In the genomic region with DNA sequence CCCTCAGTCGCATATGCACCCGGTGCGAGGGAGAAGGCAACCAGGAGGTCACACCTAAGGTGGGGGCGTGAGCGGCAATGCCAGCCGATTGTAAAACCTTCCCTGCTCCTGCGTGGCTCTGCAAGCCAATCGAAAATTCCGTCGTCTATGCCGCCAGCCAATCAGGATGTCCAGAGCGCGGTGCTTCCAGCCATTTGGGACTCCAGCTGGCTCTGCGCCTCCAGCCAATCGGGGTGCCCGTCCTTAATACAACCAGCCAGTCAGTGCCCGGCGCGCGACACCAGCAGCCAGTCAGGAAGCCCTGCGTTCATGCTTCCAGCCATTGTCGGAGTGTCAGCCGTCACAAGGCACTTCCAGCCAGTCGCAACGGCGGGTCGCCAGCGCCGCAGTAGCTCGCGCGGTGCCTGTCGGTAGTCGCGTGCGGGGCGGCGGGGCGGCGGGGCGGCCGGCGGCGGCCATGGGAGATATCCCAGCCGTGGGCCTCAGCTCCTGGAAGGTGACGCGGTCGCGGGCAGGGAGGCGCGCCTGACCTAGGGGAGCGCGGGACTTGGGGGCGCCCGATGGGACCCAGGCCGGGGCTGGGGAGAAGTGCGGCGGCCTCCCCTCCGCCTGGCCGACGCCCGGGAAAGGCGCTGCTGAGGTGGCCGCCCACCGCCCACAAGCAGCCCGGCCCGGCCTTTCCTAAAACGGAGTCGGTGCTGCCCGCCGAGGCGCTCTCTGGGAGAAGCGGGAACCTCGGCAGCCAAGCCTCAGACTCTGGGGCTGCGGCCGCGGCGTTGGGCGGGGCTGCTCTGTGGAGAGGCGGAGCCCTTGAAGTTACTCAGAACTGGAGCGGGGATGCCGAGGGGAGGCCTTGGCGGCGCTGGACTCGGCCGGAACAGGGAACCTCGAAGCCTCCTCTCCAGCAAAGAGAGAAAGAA, we compare ENCODE assay signal across 8 cellular contexts. TPM values are rescaled to one million over a fixed set of nuclear protein-coding genes. Genes with fewer than 3 reads are reported as not detected.
DNase-seq lines count a peak whose midpoint lies in the region; ATAC-seq and TF ChIP-seq lines count a peak whose summit lies in the region.

Gene AKR1E2 (plus strand): TSS at position 340 of the 920 bp plus-strand sequence. CDS start 118 bp downstream, at position 458.

- intact Hi-C loops in vagina (cut with DNase I), result no loop called here

- peaks cover 52% of the 10 kb centered on the region for H3K27me3 Mint-ChIP-seq in WTC11 (ENCODE audit: low read depth)

- peaks cover 4% of the 10 kb centered on the region for H3K9me3 Mint-ChIP-seq in WTC11

- H3K9me3 ChIP-seq in iPS DF 6.9 (ENCODE audit: control insufficient read depth, insufficient read depth, low read length), result no peaks in the 10 kb centered on the region
- no peaks in the 10 kb centered on the region for H3K9me3 ChIP-seq in vagina

- H3K36me3 ChIP-seq in iPS DF 6.9 (ENCODE audit: control insufficient read depth, insufficient read depth, low read length) (no peaks in the 10 kb centered on the region; the same call in 1 of the 2 replicates), vagina (peaks cover 0 to 1% of the 10 kb centered on the region in 2 donors)

- no peak within 1 kb of the TSS for H3K27ac Mint-ChIP-seq in WTC11

- H3K4me1 Mint-ChIP-seq in WTC11, result peaks cover 9% of the 10 kb centered on the region

- no CpG with 5 or more reads among the region's 87 CpGs for WGBS in iPS DF 6.9 (ENCODE audit: insufficient coverage, insufficient read length)

- H3K27me3 ChIP-seq in iPS DF 6.9 (ENCODE audit: control insufficient read depth, insufficient read depth, low read length) (no peaks in the 10 kb centered on the region), vagina (no peaks in the 10 kb centered on the region)

- CTCF ChIA-PET in WTC11 (lab: Charles Lee), result interaction anchor here (0.5 to 3.6 kb wide), 4 partner anchors 9 to 876 kb away, joined by 3 to 26 read pairs (median 8); no protein-coding TSS in a partner anchor

- no peak for TF ChIP-seq POLR2A in vagina (IDR thresholded peaks at IDR 0.05)

- peak within 1 kb of the TSS; percentile 65 for H3K4me3 Mint-ChIP-seq in WTC11

- no peaks in the 10 kb centered on the region; the same call in 1 of the 2 replicates for H3K4me1 ChIP-seq in iPS DF 6.9 (ENCODE audit: control insufficient read depth, insufficient read depth, low read length)
- peaks cover 8% of the 10 kb centered on the region for H3K4me1 ChIP-seq in vagina

- TF ChIP-seq CTCF in WTC11 (IDR thresholded peaks at IDR 0.05), result no peak
- TF ChIP-seq CTCF in retinal pigment epithelial cell (conservative IDR thresholded peaks at IDR 0.05; ENCODE audit: low read depth, low read length), result no peak
- TF ChIP-seq CTCF in vagina (IDR thresholded peaks at IDR 0.05), result no peak

- H3K36me3 Mint-ChIP-seq in WTC11, result 0 out of 2 replicates have a peak, but pooled peaks cover 2% of the 10 kb centered on the region

- H3K27ac ChIP-seq in iPS DF 6.9 (ENCODE audit: low read length) (no peak within 1 kb of the TSS), vagina (peak within 1 kb of the TSS; percentile 81)

- DNase-seq in KBM-7 (peak; percentile 58), WTC11 (ENCODE audit: low spot score) (peak; percentile 82), T47D (ENCODE audit: low read depth in 1 of 2, low spot score in 1 of 2) (peak; percentile 90 to 97), iPS DF 6.9 (ENCODE audit: low read depth, low spot score) (peak; percentile 58), retinal pigment epithelial cell (ENCODE audit: low read depth) (peak; percentile 65), vagina (ENCODE audit: extremely low spot score in 2 of 2) (peak in 1 of 2 donors; percentile 88), COR-L47 (lab: John Stamatoyannopoulos, UW) (no peak)

- peak within 1 kb of the TSS; percentile 43; the same call in 1 of the 2 replicates for H3K4me3 ChIP-seq in iPS DF 6.9 (ENCODE audit: low read length)
- peak within 1 kb of the TSS; percentile 40 for H3K4me3 ChIP-seq in retinal pigment epithelial cell (ENCODE audit: low read length)
- H3K4me3 ChIP-seq in vagina, result peak within 1 kb of the TSS; percentile 50 to 78

- POLR2A ChIA-PET in WTC11 (lab: Charles Lee), result interaction anchor here (1.6 kb wide), 1 partner anchor 11 kb away, joined by 3 read pairs; no protein-coding TSS in a partner anchor

- in situ Hi-C loops in KBM-7 (cut with MboI; ENCODE audit: low pct_unique_long_range_greater_than_20kb, low sequenced_read_pairs) (loop anchor here (25.0 kb wide), 2 partner anchors 561 to 786 kb away; no protein-coding TSS in a partner anchor), T47D (cut with HindIII; ENCODE audit: low pct_unique_long_range_greater_than_20kb, low sequenced_read_pairs) (no loop called here)

- peak; percentile 68 for ATAC-seq in GM18502 (IDR thresholded peaks at IDR 0.05; ENCODE audit: poor library complexity, unreplicated experiment)
- peak; percentile 93 for ATAC-seq in WTC11

TF ChIP-seq in WTC11, 78 proteins besides CTCF, POLR2A, EP300 and RAD21 (continues in another document):
- TF ChIP-seq ESRRA (CRISPR knock-in tag; IDR thresholded peaks at IDR 0.05; ENCODE audit: borderline replicate concordance) (peak; percentile 92), HMGXB4 (CRISPR knock-in tag; IDR thresholded peaks at IDR 0.05) (peak; percentile 94), FOXK1 (CRISPR knock-in tag; IDR thresholded peaks at IDR 0.05) (peak; percentile 94), OVOL2 (CRISPR knock-in tag; IDR thresholded peaks at IDR 0.05; ENCODE audit: borderline replicate concordance) (no peak), NR1H2 (CRISPR knock-in tag; IDR thresholded peaks at IDR 0.05) (peak; percentile 40; the same call in 1 of the 2 replicates), RELA (CRISPR knock-in tag; IDR thresholded peaks at IDR 0.05; ENCODE audit: borderline replicate concordance) (peak; percentile 95), TP53 (CRISPR knock-in tag; IDR thresholded peaks at IDR 0.05) (peak; percentile 87), ZNF138 (CRISPR knock-in tag; conservative IDR thresholded peaks at IDR 0.05) (no peak; the same call in 1 of the 2 replicates)
- TF ChIP-seq, protein P1, sequence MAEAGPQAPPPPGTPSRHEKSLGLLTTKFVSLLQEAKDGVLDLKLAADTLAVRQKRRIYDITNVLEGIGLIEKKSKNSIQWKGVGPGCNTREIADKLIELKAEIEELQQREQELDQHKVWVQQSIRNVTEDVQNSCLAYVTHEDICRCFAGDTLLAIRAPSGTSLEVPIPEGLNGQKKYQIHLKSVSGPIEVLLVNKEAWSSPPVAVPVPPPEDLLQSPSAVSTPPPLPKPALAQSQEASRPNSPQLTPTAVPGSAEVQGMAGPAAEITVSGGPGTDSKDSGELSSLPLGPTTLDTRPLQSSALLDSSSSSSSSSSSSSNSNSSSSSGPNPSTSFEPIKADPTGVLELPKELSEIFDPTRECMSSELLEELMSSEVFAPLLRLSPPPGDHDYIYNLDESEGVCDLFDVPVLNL (CRISPR knock-in tag; IDR thresholded peaks at IDR 0.05; ENCODE audit: borderline replicate concordance, low read depth), result peak; percentile 86
- TF ChIP-seq, protein P2, sequence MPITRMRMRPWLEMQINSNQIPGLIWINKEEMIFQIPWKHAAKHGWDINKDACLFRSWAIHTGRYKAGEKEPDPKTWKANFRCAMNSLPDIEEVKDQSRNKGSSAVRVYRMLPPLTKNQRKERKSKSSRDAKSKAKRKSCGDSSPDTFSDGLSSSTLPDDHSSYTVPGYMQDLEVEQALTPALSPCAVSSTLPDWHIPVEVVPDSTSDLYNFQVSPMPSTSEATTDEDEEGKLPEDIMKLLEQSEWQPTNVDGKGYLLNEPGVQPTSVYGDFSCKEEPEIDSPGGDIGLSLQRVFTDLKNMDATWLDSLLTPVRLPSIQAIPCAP (CRISPR knock-in tag; IDR thresholded peaks at IDR 0.05), result peak; percentile 44; the same call in 1 of the 2 replicates
- TF ChIP-seq, protein P3, sequence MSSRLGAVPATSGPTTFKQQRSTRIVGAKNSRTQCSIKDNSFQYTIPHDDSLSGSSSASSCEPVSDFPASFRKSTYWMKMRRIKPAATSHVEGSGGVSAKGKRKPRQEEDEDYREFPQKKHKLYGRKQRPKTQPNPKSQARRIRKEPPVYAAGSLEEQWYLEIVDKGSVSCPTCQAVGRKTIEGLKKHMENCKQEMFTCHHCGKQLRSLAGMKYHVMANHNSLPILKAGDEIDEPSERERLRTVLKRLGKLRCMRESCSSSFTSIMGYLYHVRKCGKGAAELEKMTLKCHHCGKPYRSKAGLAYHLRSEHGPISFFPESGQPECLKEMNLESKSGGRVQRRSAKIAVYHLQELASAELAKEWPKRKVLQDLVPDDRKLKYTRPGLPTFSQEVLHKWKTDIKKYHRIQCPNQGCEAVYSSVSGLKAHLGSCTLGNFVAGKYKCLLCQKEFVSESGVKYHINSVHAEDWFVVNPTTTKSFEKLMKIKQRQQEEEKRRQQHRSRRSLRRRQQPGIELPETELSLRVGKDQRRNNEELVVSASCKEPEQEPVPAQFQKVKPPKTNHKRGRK (CRISPR knock-in tag; IDR thresholded peaks at IDR 0.05; ENCODE audit: borderline replicate concordance), result no peak

RNA-seq across cellular contexts. Expression of gene AKR1E2, which starts in this region (rescaled TPM):
- 1.7 to 5.6 TPM (median 5.4 TPM) in 3 replicates for total RNA-seq in WTC11 (2021)
- 3.7 TPM for total RNA-seq in vagina
